ENCODE assay signal across 20 cellular contexts in genomic region chr18:48695671-48696070, GRCh38.
DNase-seq lines count a peak whose midpoint lies in the region; ATAC-seq, FAIRE-seq and TF ChIP-seq lines count a peak whose summit lies in the region.
"Had no signal": no experiment of that assay in that cellular context is flagged by ENCODE, and none has a peak within 500 bp of the region (broad histone marks: within the 10 kb centered on the region; RNA-seq: fewer than 3 reads in every experiment).

No MANE protein-coding gene starts in this region.

- FAIRE-seq in HepG2 (lab: Jason Lieb, UNC), result no peak
- FAIRE-seq: A549, D721Med had no signal

- CTCF ChIA-PET in HepG2 (lab: Yijun Ruan, JAX; ENCODE audit: low intra/inter-chr PET ratio, low total read pairs), result no interaction called here

- TF ChIP-seq CTCF in right lobe of liver (IDR thresholded peaks at IDR 0.05) (no peak), HepG2 (CRISPR knock-in tag; IDR thresholded peaks at IDR 0.05) (no peak), neural progenitor cell (IDR thresholded peaks at IDR 0.05) (no peak)

- H3K36me3 ChIP-seq in right lobe of liver (no peaks in the 10 kb centered on the region), HepG2 (replicated peaks in 1 of 2; ENCODE audit: control insufficient read depth in 1 of 2, insufficient read depth in 2 of 2, low read length in 2 of 2) (peaks cover 1 to 32% of the 10 kb centered on the region in 2 experiments; a peak in 3 of 5 replicates), neural progenitor cell (no peaks in the 10 kb centered on the region)

- DNase-seq in right lobe of liver, result no peak
- no peak for DNase-seq in HepG2 (ENCODE audit: low spot score)
- DNase-seq in left lobe of liver (ENCODE audit: low spot score), result no peak
- DNase-seq in neural progenitor cell (ENCODE audit: low spot score), result no peak
- DNase-seq in NCI-H2196 treated with DMSO at 0.1 percent for 48 hours (lab: John Stamatoyannopoulos, UW; ENCODE audit: unreplicated experiment), result no peak
- DNase-seq in superior temporal gyrus (ENCODE audit: extremely low spot score), result no peak
- no peak for DNase-seq in activated T-helper 1 cell treated with anti-CD3 and anti-CD28 coated beads, Interleukin-12 subunit alpha, Interleukin-12 subunit beta, Interleukin-2, Interleukin-4 antibody, amounts not matched to agents 30 ng/mL and 10 ng/mL and 1 ng/mL, durations not matched to agents 14 hours and 24 hours and 36 hours (ENCODE audit: low spot score)
- no peak for DNase-seq in dedifferentiated amniotic fluid mesenchymal stem cell (ENCODE audit: extremely low spot score)
- DNase-seq: AML-193; Caco-2; CD4-positive, alpha-beta T cell; GDM1; GOT3; H7; HFFc6 had no signal

- no peaks in the 10 kb centered on the region for H3K79me2 ChIP-seq in HepG2 (ENCODE audit: insufficient read depth, low read length)
- H3K79me2 ChIP-seq in neural progenitor cell (ENCODE audit: low read depth), result no peaks in the 10 kb centered on the region

- no peak overlapping the region for H3K4me3 Mint-ChIP-seq in neural progenitor cell
- H3K4me3 Mint-ChIP-seq in activated T-helper 1 cell treated with anti-CD3 and anti-CD28 coated beads, Interleukin-12 subunit alpha, Interleukin-12 subunit beta, Interleukin-2, Interleukin-4 antibody, amounts not matched to agents 30 ng/mL and 10 ng/mL and 1 ng/mL, durations not matched to agents 14 hours and 24 hours and 36 hours, result no peak overlapping the region
- H3K4me3 Mint-ChIP-seq: CD4-positive, alpha-beta T cell; HFFc6 had no signal

- peaks cover 2% of the 10 kb centered on the region for H3K27me3 Mint-ChIP-seq in neural progenitor cell (ENCODE audit: insufficient read depth, low read depth)
- H3K27me3 Mint-ChIP-seq in activated T-helper 1 cell treated with anti-CD3 and anti-CD28 coated beads, Interleukin-12 subunit alpha, Interleukin-12 subunit beta, Interleukin-2, Interleukin-4 antibody, amounts not matched to agents 30 ng/mL and 10 ng/mL and 1 ng/mL, durations not matched to agents 14 hours and 24 hours and 36 hours (ENCODE audit: insufficient read depth), result peaks cover 3% of the 10 kb centered on the region
- H3K27me3 Mint-ChIP-seq: CD4-positive, alpha-beta T cell had no signal

- POLR2A ChIA-PET in HepG2 (lab: Yijun Ruan, JAX), result no interaction called here

- ATAC-seq in right lobe of liver (peak; percentile 34 to 51 (median 44)), HepG2 (no peak), left lobe of liver (peak; percentile 8)
- ATAC-seq: A549, HCT116 had no signal

- H3K9me3 ChIP-seq in right lobe of liver, result no peaks in the 10 kb centered on the region
- no peaks in the 10 kb centered on the region for H3K9me3 ChIP-seq in HepG2 (ENCODE audit: low read length)
- no peaks in the 10 kb centered on the region for H3K9me3 ChIP-seq in neural progenitor cell (ENCODE audit: low read depth)
- H3K9me3 ChIP-seq: A549, Caco-2 had no signal

- H3K27ac Mint-ChIP-seq in neural progenitor cell, result peak overlapping the region; percentile 82
- H3K27ac Mint-ChIP-seq in activated T-helper 1 cell treated with anti-CD3 and anti-CD28 coated beads, Interleukin-12 subunit alpha, Interleukin-12 subunit beta, Interleukin-2, Interleukin-4 antibody, amounts not matched to agents 30 ng/mL and 10 ng/mL and 1 ng/mL, durations not matched to agents 14 hours and 24 hours and 36 hours, result no peak overlapping the region
- H3K27ac Mint-ChIP-seq: CD4-positive, alpha-beta T cell; HFFc6 had no signal

- intact Hi-C loops in right lobe of liver (cut with DNase I), result no loop called here
- intact Hi-C loops in HepG2 (cut with micrococcal nuclease; ENCODE audit: unreplicated experiment), result no loop called here
- intact Hi-C loops in activated T-helper 1 cell treated with anti-CD3 and anti-CD28 coated beads, Interleukin-12 subunit alpha, Interleukin-12 subunit beta, Interleukin-2, Interleukin-4 antibody, amounts not matched to agents 30 ng/mL and 10 ng/mL and 1 ng/mL, durations not matched to agents 14 hours and 24 hours and 36 hours (cut with micrococcal nuclease), result no loop called here

- H3K4me3 ChIP-seq in right lobe of liver (no peak overlapping the region), HepG2 (replicated peaks in 1 of 3; ENCODE audit: insufficient read depth in 1 of 3, low read depth in 2 of 3, low read length in 3 of 3) (no peak overlapping the region), neural progenitor cell (no peak overlapping the region)
- H3K4me3 ChIP-seq: A549 had no signal

- H3K4me1 Mint-ChIP-seq in neural progenitor cell, result no peaks in the 10 kb centered on the region
- H3K4me1 Mint-ChIP-seq in activated T-helper 1 cell treated with anti-CD3 and anti-CD28 coated beads, Interleukin-12 subunit alpha, Interleukin-12 subunit beta, Interleukin-2, Interleukin-4 antibody, amounts not matched to agents 30 ng/mL and 10 ng/mL and 1 ng/mL, durations not matched to agents 14 hours and 24 hours and 36 hours (ENCODE audit: low read depth), result no peaks in the 10 kb centered on the region

- no peaks in the 10 kb centered on the region for H3K36me3 Mint-ChIP-seq in neural progenitor cell
- no peaks in the 10 kb centered on the region for H3K36me3 Mint-ChIP-seq in activated T-helper 1 cell treated with anti-CD3 and anti-CD28 coated beads, Interleukin-12 subunit alpha, Interleukin-12 subunit beta, Interleukin-2, Interleukin-4 antibody, amounts not matched to agents 30 ng/mL and 10 ng/mL and 1 ng/mL, durations not matched to agents 14 hours and 24 hours and 36 hours (ENCODE audit: low read depth)

- H3K4me1 ChIP-seq in right lobe of liver (no peaks in the 10 kb centered on the region), HepG2 (ENCODE audit: insufficient read depth, low read length) (no peaks in the 10 kb centered on the region), neural progenitor cell (no peaks in the 10 kb centered on the region)
- H3K4me1 ChIP-seq: Caco-2 had no signal

- no peaks in the 10 kb centered on the region for H3K9me3 Mint-ChIP-seq in neural progenitor cell
- H3K9me3 Mint-ChIP-seq in activated T-helper 1 cell treated with anti-CD3 and anti-CD28 coated beads, Interleukin-12 subunit alpha, Interleukin-12 subunit beta, Interleukin-2, Interleukin-4 antibody, amounts not matched to agents 30 ng/mL and 10 ng/mL and 1 ng/mL, durations not matched to agents 14 hours and 24 hours and 36 hours, result no peaks in the 10 kb centered on the region
- H3K9me3 Mint-ChIP-seq: CD4-positive, alpha-beta T cell; HFFc6 had no signal

- H3K27ac ChIP-seq in right lobe of liver (no peak overlapping the region), HepG2 (ENCODE audit: extremely low read length, insufficient read depth, low read length) (no peak overlapping the region), neural progenitor cell (no peak overlapping the region)
- H3K27ac ChIP-seq: 22Rv1, A549, C4-2B had no signal

- no peaks in the 10 kb centered on the region for H4K20me1 ChIP-seq in HepG2 (ENCODE audit: insufficient read depth, low read length)
- H4K20me1 ChIP-seq in neural progenitor cell (ENCODE audit: low read depth), result no peaks in the 10 kb centered on the region

- H3K9ac ChIP-seq in HepG2 (ENCODE audit: insufficient read depth, low read depth, low read length), result no peak overlapping the region
- H3K9ac ChIP-seq in neural progenitor cell, result no peak overlapping the region

- H3K27me3 ChIP-seq in right lobe of liver (no peaks in the 10 kb centered on the region), HepG2 (ENCODE audit: control insufficient read depth in 1 of 2, insufficient read depth in 2 of 2, low read length in 2 of 2) (no peaks in the 10 kb centered on the region), neural progenitor cell (no peaks in the 10 kb centered on the region)

- TF ChIP-seq EP300 in HepG2 (IDR thresholded peaks at IDR 0.05; ENCODE audit: low read depth in 2 of 2, low read length in 2 of 2) (no peak), HepG2 (CRISPR knock-in tag; IDR thresholded peaks at IDR 0.05; ENCODE audit: borderline replicate concordance) (no peak)

- no TSS peak for BruUV-seq in HepG2 (replicated peaks; lab: Mats Ljungman, UMichigan)

- in situ Hi-C loops in HepG2 (cut with HindIII; ENCODE audit: extremely low pct_ligation_motif_present, low pct_unique_long_range_greater_than_20kb), result loop anchor here (25.0 kb wide), 1 partner anchor 742 kb away; no protein-coding TSS in a partner anchor

- H2AFZ ChIP-seq in HepG2 (ENCODE audit: low read length), result no peak overlapping the region
- H2AFZ ChIP-seq in neural progenitor cell (replicated peaks), result no peak overlapping the region

- TF ChIP-seq RAD21 in HepG2 (CRISPR knock-in tag; IDR thresholded peaks at IDR 0.05), result no peak

- TF ChIP-seq POLR2A in right lobe of liver (IDR thresholded peaks at IDR 0.05) (no peak), HepG2 (IDR thresholded peaks at IDR 0.05; ENCODE audit: insufficient read depth in 1 of 2, low read depth in 2 of 2, low read length in 2 of 2) (no peak)

- WGBS in right lobe of liver (ENCODE audit: insufficient coverage, low coverage, low lambda C conversion rate, missing lambda C conversion rate), result 71% methylated on average over 9 of the region's 9 CpGs
- 96% methylated on average over 9 of the region's 9 CpGs for WGBS in HepG2 (ENCODE audit: low lambda C conversion rate)

- no peak overlapping the region for H3K4me2 ChIP-seq in HepG2 (ENCODE audit: low read depth, low read length)
- no peak overlapping the region for H3K4me2 ChIP-seq in neural progenitor cell
- H3K4me2 ChIP-seq: A549 had no signal

- no peaks in the 10 kb centered on the region for H3F3A ChIP-seq in neural progenitor cell (ENCODE audit: low read depth)

TF ChIP-seq in HepG2, 621 proteins besides CTCF, POLR2A, EP300 and RAD21 (continues in another document):
- TF ChIP-seq ARNT2 (CRISPR knock-in tag; IDR thresholded peaks at IDR 0.05; ENCODE audit: low read depth) (no peak), NFYC (CRISPR knock-in tag; IDR thresholded peaks at IDR 0.05) (no peak), MAF1 (CRISPR knock-in tag; IDR thresholded peaks at IDR 0.05; ENCODE audit: borderline replicate concordance) (no peak), HOXA9 (CRISPR knock-in tag; IDR thresholded peaks at IDR 0.05; ENCODE audit: borderline replicate concordance) (no peak)
- TF ChIP-seq, protein P1, sequence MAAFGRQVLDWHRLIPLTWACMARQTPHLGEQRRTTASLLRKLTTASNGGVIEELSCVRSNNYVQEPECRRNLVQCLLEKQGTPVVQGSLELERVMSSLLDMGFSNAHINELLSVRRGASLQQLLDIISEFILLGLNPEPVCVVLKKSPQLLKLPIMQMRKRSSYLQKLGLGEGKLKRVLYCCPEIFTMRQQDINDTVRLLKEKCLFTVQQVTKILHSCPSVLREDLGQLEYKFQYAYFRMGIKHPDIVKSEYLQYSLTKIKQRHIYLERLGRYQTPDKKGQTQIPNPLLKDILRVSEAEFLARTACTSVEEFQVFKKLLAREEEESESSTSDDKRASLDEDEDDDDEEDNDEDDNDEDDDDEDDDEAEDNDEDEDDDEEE (CRISPR knock-in tag; IDR thresholded peaks at IDR 0.05), result no peak
